8 cellular contexts compared by ENCODE assay signal in the genomic region with DNA sequence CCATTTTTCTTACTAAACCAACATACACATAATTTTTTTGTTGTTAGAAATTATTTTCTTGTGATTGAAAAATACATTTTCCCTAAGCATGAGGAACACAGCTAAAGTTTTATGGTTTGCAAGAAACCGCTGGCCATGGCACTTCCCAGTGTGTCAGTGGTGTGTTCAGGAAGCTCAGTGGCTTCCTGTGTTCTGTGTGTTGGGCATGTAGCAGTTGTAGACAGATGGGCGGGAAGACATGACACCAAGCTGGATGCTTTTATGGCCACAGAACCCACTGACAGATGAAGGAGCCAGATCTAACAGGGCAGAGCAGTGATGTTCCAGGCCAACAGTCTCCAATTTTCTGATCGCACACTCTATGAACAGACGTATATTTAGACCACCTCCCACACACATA.
DNase-seq lines count a peak whose midpoint lies in the region; ATAC-seq and TF ChIP-seq lines count a peak whose summit lies in the region.

No MANE protein-coding gene starts in this region.

- H3K27ac Mint-ChIP-seq in activated CD8-positive, alpha-beta T cell treated with anti-CD3 and anti-CD28 coated beads for 36 hours: peak overlapping the region; percentile 19

- H3K4me1 ChIP-seq in HUES48 (ENCODE audit: control insufficient read depth, insufficient read depth, low read length): peaks cover 32% of the 10 kb centered on the region

- no peak overlapping the region for H3K4me3 Mint-ChIP-seq in activated CD8-positive, alpha-beta T cell treated with anti-CD3 and anti-CD28 coated beads for 36 hours

- no peak for TF ChIP-seq CTCF in C4-2B (conservative IDR thresholded peaks at IDR 0.05)
- no peak for TF ChIP-seq CTCF in activated CD8-positive, alpha-beta T cell treated with anti-CD3 and anti-CD28 coated beads for 36 hours (IDR thresholded peaks at IDR 0.05)

- peaks cover 4% of the 10 kb centered on the region; the same call in 1 of the 2 replicates for H3K36me3 ChIP-seq in HUES48 (ENCODE audit: control insufficient read depth, insufficient read depth, low read length)

- no peak overlapping the region for H3K9ac ChIP-seq in HUES48 (ENCODE audit: low read depth, low read length)

- peaks cover 36% of the 10 kb centered on the region for H3K4me1 Mint-ChIP-seq in activated CD8-positive, alpha-beta T cell treated with anti-CD3 and anti-CD28 coated beads for 36 hours (ENCODE audit: low read depth)

- no peaks in the 10 kb centered on the region for H3K9me3 Mint-ChIP-seq in activated CD8-positive, alpha-beta T cell treated with anti-CD3 and anti-CD28 coated beads for 36 hours

- H3K27me3 ChIP-seq in HUES48 (ENCODE audit: control insufficient read depth, insufficient read depth, low read length): no peaks in the 10 kb centered on the region

- H3K27ac ChIP-seq in C4-2B (peak overlapping the region; percentile 60), HUES48 (ENCODE audit: low read depth, low read length) (peak overlapping the region; percentile 74)

- no peak overlapping the region for H3K4me3 ChIP-seq in HUES48 (ENCODE audit: low read depth, low read length)

- H3K36me3 Mint-ChIP-seq in activated CD8-positive, alpha-beta T cell treated with anti-CD3 and anti-CD28 coated beads for 36 hours (ENCODE audit: low read depth): peaks cover 38% of the 10 kb centered on the region

- no peak for DNase-seq in activated CD8-positive, alpha-beta T cell treated with anti-CD3 and anti-CD28 coated beads for 36 hours
- DNase-seq in left lobe of liver (ENCODE audit: low spot score) (peak; percentile 23), SIG-M5 (lab: John Stamatoyannopoulos, UW) (no peak), NCI-H446 treated with DMSO at 0.1 percent for 48 hours (lab: John Stamatoyannopoulos, UW) (no peak)

- POLR2A ChIA-PET in activated CD8-positive, alpha-beta T cell treated with anti-CD3 and anti-CD28 coated beads for 36 hours (lab: Charles Lee): interaction anchor here (0.7 kb wide), 1 partner anchor 25 kb away, joined by 3 read pairs; no protein-coding TSS in a partner anchor

- no peaks in the 10 kb centered on the region for H3K9me3 ChIP-seq in HUES48 (ENCODE audit: control insufficient read depth, insufficient read depth, low read length)

- no peak for ATAC-seq in activated CD8-positive, alpha-beta T cell treated with anti-CD3 and anti-CD28 coated beads for 36 hours
- ATAC-seq in left lobe of liver (no peak), GM18907 (IDR thresholded peaks at IDR 0.05; ENCODE audit: unreplicated experiment) (no peak), HG03520 (IDR thresholded peaks at IDR 0.05; ENCODE audit: unreplicated experiment) (no peak)

- CTCF ChIA-PET in activated CD8-positive, alpha-beta T cell treated with anti-CD3 and anti-CD28 coated beads for 36 hours (lab: Charles Lee): interaction anchor here (0.9 to 1.2 kb wide), 2 partner anchors 31 to 77 kb away, joined by 3 read pairs; no protein-coding TSS in a partner anchor

- no peaks in the 10 kb centered on the region for H3K27me3 Mint-ChIP-seq in activated CD8-positive, alpha-beta T cell treated with anti-CD3 and anti-CD28 coated beads for 36 hours

- intact Hi-C loops in activated CD8-positive, alpha-beta T cell treated with anti-CD3 and anti-CD28 coated beads for 36 hours (cut with micrococcal nuclease): no loop called here
